Comparison of ENCODE assay signal across 8 cellular contexts in genomic region chr15:49556437-49556836, GRCh38.
"Had no signal": no experiment of that assay in that cellular context is flagged by ENCODE, and none has a peak within 500 bp of the region (broad histone marks: within the 10 kb centered on the region; RNA-seq: fewer than 3 reads in every experiment).

No MANE protein-coding gene starts in this region.

- FAIRE-seq: G401.6, GM12878, GM12891, GM12892, GM18507, GM19239 had no signal

- H3K4me3 ChIP-seq: GM12878 had no signal

- ATAC-seq: GM12878 had no signal

- DNase-seq: GDM1, GF-D8 had no signal
